Comparison of ENCODE assay signal across 19 cellular contexts in genomic region chr19:50485284-50485955, GRCh38. TPM values are rescaled to one million over a fixed set of nuclear protein-coding genes. Genes with fewer than 3 reads are reported as not detected.
DNase-seq lines count a peak whose midpoint lies in the region; ATAC-seq, FAIRE-seq and TF ChIP-seq lines count a peak whose summit lies in the region.
"Had no signal": no experiment of that assay in that cellular context is flagged by ENCODE, and none has a peak within 500 bp of the region (broad histone marks: within the 10 kb centered on the region; RNA-seq: fewer than 3 reads in every experiment).

No MANE protein-coding gene starts in this region.

- H3K36me3 Mint-ChIP-seq in central memory CD8-positive, alpha-beta T cell (ENCODE audit: insufficient read depth), result peaks cover 20% of the 10 kb centered on the region

- H3K4me3 Mint-ChIP-seq in central memory CD8-positive, alpha-beta T cell, result no peak overlapping the region
- H3K4me3 Mint-ChIP-seq: CD8-positive, alpha-beta T cell had no signal

- H3K27me3 Mint-ChIP-seq in central memory CD8-positive, alpha-beta T cell, result no peaks in the 10 kb centered on the region

- DNase-seq in activated effector memory CD4-positive, alpha-beta T cell treated with anti-CD3 and anti-CD28 coated beads, Interleukin-2, amount 50 U/mL, for 16 hours, result peak; percentile 55
- DNase-seq in activated effector memory CD4-positive, alpha-beta T cell treated with Interleukin-2 at 50 U/mL for 16 hours, result no peak
- DNase-seq in GM12892 (ENCODE audit: insufficient read length) (no peak), posterior vena cava (ENCODE audit: low spot score) (peak; percentile 42)
- DNase-seq in central memory CD8-positive, alpha-beta T cell (ENCODE audit: low spot score in 2 of 2), result no peak
- no peak for DNase-seq in NK-92 treated with Interleukin-12 subunit alpha and Interleukin-12 subunit beta, amount 100 ng/mL, for 24 hours (lab: John Stamatoyannopoulos, UW)
- DNase-seq in stimulated activated CD4-positive, alpha-beta T cell treated with anti-CD3 and anti-CD28 coated beads, Interleukin-12 subunit alpha, Interleukin-12 subunit beta, amount 100 ng/mL, for 4 hours, result no peak
- DNase-seq: 8988T; BE2C; CD8-positive, alpha-beta T cell; DMS79; GOT3; NCI-H1048; NCI-H146; NCI-H2081; NCI-H524 had no signal

- H3K27ac Mint-ChIP-seq in central memory CD8-positive, alpha-beta T cell (ENCODE audit: low read depth), result peak overlapping the region; percentile 38
- H3K27ac Mint-ChIP-seq: CD8-positive, alpha-beta T cell had no signal

- TF ChIP-seq POLR2A in GM12892 (IDR thresholded peaks at IDR 0.05; ENCODE audit: low read depth, low read length), result 0 out of 2 replicates have a peak, but pooled peaks have one; percentile 13

- intact Hi-C loops in posterior vena cava (cut with DNase I), result no loop called here

- FAIRE-seq in GM12892 (lab: Jason Lieb, UNC), result no peak
- FAIRE-seq: D721Med had no signal

- no peaks in the 10 kb centered on the region for H3K9me3 Mint-ChIP-seq in central memory CD8-positive, alpha-beta T cell
- H3K9me3 Mint-ChIP-seq: CD8-positive, alpha-beta T cell had no signal

- ATAC-seq in central memory CD8-positive, alpha-beta T cell (replicated peaks; ENCODE audit: extremely low read depth, poor library complexity, severe bottlenecking), result no peak
- no peak for ATAC-seq in HG03045 (IDR thresholded peaks at IDR 0.05; ENCODE audit: unreplicated experiment)
- ATAC-seq: CD8-positive, alpha-beta T cell had no signal

- H3K4me1 Mint-ChIP-seq in central memory CD8-positive, alpha-beta T cell, result peaks cover 24% of the 10 kb centered on the region

RNA-seq across cellular contexts. Expression of gene GARIN5A, which starts 8.8 kb away (rescaled TPM):
- polyA plus RNA-seq in GM12892 (2012; ENCODE audit: missing spikeins), result 0.70 TPM
- not detected for total RNA-seq in posterior vena cava

RNA-seq across cellular contexts. Expression of gene EMC10, which starts 9.1 kb away (rescaled TPM):
- polyA plus RNA-seq in GM12892 (2012; ENCODE audit: missing spikeins), result 15.9 TPM
- total RNA-seq in posterior vena cava, result 10 to 100 TPM; 60.2 to 87.6 TPM

RNA-seq across cellular contexts. Expression of gene JOSD2, which starts 25.6 kb away (rescaled TPM):
- polyA plus RNA-seq in GM12892 (2012; ENCODE audit: missing spikeins), result 5.8 TPM
- total RNA-seq in posterior vena cava, result 10 to 100 TPM; 27.5 to 31.7 TPM

RNA-seq across cellular contexts. Expression of gene ASPDH, which starts 28.3 kb away (rescaled TPM):
- not detected for polyA plus RNA-seq in GM12892 (2012; ENCODE audit: missing spikeins)
- total RNA-seq in posterior vena cava, result not detected
- total RNA-seq: CD8-positive, alpha-beta T cell; M059J had no signal

RNA-seq across cellular contexts. Expression of gene MYBPC2, which starts 52.7 kb away (rescaled TPM):
- 1.2 TPM for polyA plus RNA-seq in GM12892 (2012; ENCODE audit: missing spikeins)
- under 1 TPM in 1 of 2 donors, not detected in 1; 0.05 TPM for total RNA-seq in posterior vena cava
- total RNA-seq: M059J had no signal

Comparison
In these comparisons a context has a peak if more than half of its experiments do, and no peak if none do; other contexts are left out.
1. DNase-seq: peak in activated effector memory CD4-positive, alpha-beta T cell treated with anti-CD3 and anti-CD28 coated beads, Interleukin-2, amount 50 U/mL, for 16 hours (single experiment) and posterior vena cava (single experiment); none in activated effector memory CD4-positive, alpha-beta T cell treated with Interleukin-2 at 50 U/mL for 16 hours (single experiment), GM12892 (single experiment), central memory CD8-positive, alpha-beta T cell (0 of 2), NK-92 treated with Interleukin-12 subunit alpha and Interleukin-12 subunit beta, amount 100 ng/mL, for 24 hours (single experiment) and stimulated activated CD4-positive, alpha-beta T cell treated with anti-CD3 and anti-CD28 coated beads, Interleukin-12 subunit alpha, Interleukin-12 subunit beta, amount 100 ng/mL, for 4 hours (single experiment).